ENCODE assay signal across 2 cellular contexts in the genomic region with DNA sequence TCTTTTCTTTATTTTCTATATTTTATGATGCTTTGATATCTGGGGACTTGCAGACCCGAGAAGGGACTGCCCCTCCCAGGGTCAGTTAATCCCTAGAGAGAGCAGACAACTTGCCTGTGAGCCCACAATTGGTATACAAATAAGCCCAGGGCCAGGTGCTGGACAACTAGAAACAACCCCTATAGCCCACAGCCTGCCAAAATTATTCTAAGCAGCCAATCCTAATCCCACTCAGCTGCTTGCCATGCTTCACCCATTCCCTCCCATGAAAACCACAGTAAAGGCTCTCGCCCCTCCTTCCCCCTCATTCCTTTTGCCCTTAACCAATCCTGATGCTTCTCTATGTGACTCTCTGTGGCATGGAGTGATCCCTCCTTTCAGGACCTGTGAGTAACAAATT.
A peak's percentile ranks its signal among the peaks of the same experiment; 100 is the strongest.
TF ChIP-seq lines count a peak whose summit lies in the region.

No MANE protein-coding gene starts in this region.

TF ChIP-seq in HEK293, 187 proteins besides CTCF, POLR2A, EP300 and RAD21:
- TF ChIP-seq ZNF488 (tag by site-specific recombination; IDR thresholded peaks at IDR 0.05) (no peak), ZNF266 (tag by site-specific recombination; IDR thresholded peaks at IDR 0.05; ENCODE audit: low read depth) (0 out of 2 replicates have a peak, but pooled peaks have one; percentile 38)

TF ChIP-seq in H1, 55 proteins besides CTCF, POLR2A, EP300 and RAD21 (continued from another document):
- TF ChIP-seq SIRT6 (IDR thresholded peaks at IDR 0.05; ENCODE audit: low read length) (no peak), E2F6 (IDR thresholded peaks at IDR 0.05) (no peak), TBP (IDR thresholded peaks at IDR 0.05; ENCODE audit: low read depth, low read length) (no peak), SIN3A (conservative IDR thresholded peaks at IDR 0.05 in 1 of 2, IDR thresholded peaks at IDR 0.05 in 1 of 2; ENCODE audit: low read depth in 1 of 2, low read length in 2 of 2) (no peak), CHD1 (IDR thresholded peaks at IDR 0.05; ENCODE audit: low read depth, low read length) (no peak), SP2 (IDR thresholded peaks at IDR 0.05; ENCODE audit: low read length) (no peak), CHD2 (IDR thresholded peaks at IDR 0.05; ENCODE audit: low read length) (no peak), JUND (IDR thresholded peaks at IDR 0.05; ENCODE audit: low read length) (no peak), TCF12 (IDR thresholded peaks at IDR 0.05; ENCODE audit: low read depth, low read length) (no peak)
